In genomic region chr1:18951416-18951815, GRCh38 we compare ENCODE assay signal across 9 cellular contexts. TPM values are rescaled to one million over a fixed set of nuclear protein-coding genes. Genes with fewer than 3 reads are reported as not detected.
A peak's percentile ranks its signal among the peaks of the same experiment; 100 is the strongest.
DNase-seq lines count a peak whose midpoint lies in the region; ATAC-seq and TF ChIP-seq lines count a peak whose summit lies in the region.
"Had no signal": no experiment of that assay in that cellular context is flagged by ENCODE, and none has a peak within 500 bp of the region (broad histone marks: within the 10 kb centered on the region; RNA-seq: fewer than 3 reads in every experiment).

No MANE protein-coding gene starts in this region.

- H3K4me3 ChIP-seq in SK-N-MC = peak overlapping the region; percentile 76
- H3K4me3 ChIP-seq in spleen = peak overlapping the region in 6 of 8 donors; percentile 5 to 67 (median 36)

- H3K9me3 ChIP-seq in SK-N-MC (ENCODE audit: low read depth, low read length) = no peaks in the 10 kb centered on the region
- no peaks in the 10 kb centered on the region for H3K9me3 ChIP-seq in spleen

- ATAC-seq in GM21447 (IDR thresholded peaks at IDR 0.05; ENCODE audit: unreplicated experiment) (peak; percentile 5), foreskin keratinocyte (no peak), GM21360 (IDR thresholded peaks at IDR 0.05; ENCODE audit: unreplicated experiment) (no peak), HG03097 (IDR thresholded peaks at IDR 0.05; ENCODE audit: low FRiP score, unreplicated experiment) (no peak)

- DNase-seq in SK-N-MC (ENCODE audit: low read depth, low spot score) (no peak), foreskin keratinocyte (no peak), spleen (peak; percentile 90), dedifferentiated amniotic fluid mesenchymal stem cell (ENCODE audit: extremely low spot score) (no peak), NCI-H2029 treated with DMSO at 0.1 percent for 48 hours (lab: John Stamatoyannopoulos, UW) (no peak)
- DNase-seq: NCI-H1417 had no signal

- TF ChIP-seq CTCF in foreskin keratinocyte (conservative IDR thresholded peaks at IDR 0.05) (no peak), spleen (IDR thresholded peaks at IDR 0.05 in 8 of 11, conservative IDR thresholded peaks at IDR 0.05 in 3 of 11) (no peak)

- peak overlapping the region; percentile 75 for H3K9ac ChIP-seq in SK-N-MC (ENCODE audit: insufficient read length)

- TF ChIP-seq POLR2A in spleen (IDR thresholded peaks at IDR 0.05) = no peak

- H3K27ac ChIP-seq in SK-N-MC = peak overlapping the region; percentile 99
- H3K27ac ChIP-seq in foreskin keratinocyte = peak overlapping the region; percentile 71
- H3K27ac ChIP-seq in spleen = peak overlapping the region; percentile 80 to 93 (median 88)

- 9 to 37% (median 25%) methylated on average over 5 to 9 of the region's 9 CpGs for WGBS in spleen, 5 donors

- H3K4me1 ChIP-seq in foreskin keratinocyte = peaks cover 58% of the 10 kb centered on the region
- peaks cover 82 to 93% (median 91%) of the 10 kb centered on the region in 6 donors for H3K4me1 ChIP-seq in spleen

- H3K36me3 ChIP-seq in SK-N-MC (ENCODE audit: insufficient read depth, low read length) (no peaks in the 10 kb centered on the region), spleen (no peaks in the 10 kb centered on the region)

- H3K27me3 ChIP-seq in foreskin keratinocyte = no peaks in the 10 kb centered on the region
- peaks cover 0 to 11% (median 0%) of the 10 kb centered on the region in 7 donors for H3K27me3 ChIP-seq in spleen (replicated peaks in 1 of 7)

- intact Hi-C loops in spleen (cut with DNase I; ENCODE audit: low total_unique reads) = no loop called here

RNA-seq across cellular contexts. Expression of gene IFFO2, which starts 5.1 kb away (rescaled TPM):
- total RNA-seq in foreskin keratinocyte (47.5 and 57.3 TPM in 2 replicates), spleen (10 to 100 TPM; 13.6 to 19.7 (median 16.4) TPM)
- polyA plus RNA-seq in foreskin keratinocyte (18.3 and 23.6 TPM in 2 replicates), spleen (1 to 10 TPM; 2.7 to 6.2 (median 2.9) TPM)

RNA-seq across cellular contexts. Expression of gene ALDH4A1, which starts 49.1 kb away (rescaled TPM):
- 26.7 and 33.2 TPM in 2 replicates for total RNA-seq in foreskin keratinocyte
- polyA plus RNA-seq in foreskin keratinocyte = 26.3 and 32.6 TPM in 2 replicates
- total RNA-seq in spleen = 10 to 100 TPM in 2 of 7 donors, 1 to 10 TPM in 5; 5.1 to 11.2 (median 8.3) TPM
- polyA plus RNA-seq in spleen = 1 to 10 TPM; 3.5 to 9.8 (median 4.4) TPM
